8 cellular contexts compared by ENCODE assay signal in the genomic region with DNA sequence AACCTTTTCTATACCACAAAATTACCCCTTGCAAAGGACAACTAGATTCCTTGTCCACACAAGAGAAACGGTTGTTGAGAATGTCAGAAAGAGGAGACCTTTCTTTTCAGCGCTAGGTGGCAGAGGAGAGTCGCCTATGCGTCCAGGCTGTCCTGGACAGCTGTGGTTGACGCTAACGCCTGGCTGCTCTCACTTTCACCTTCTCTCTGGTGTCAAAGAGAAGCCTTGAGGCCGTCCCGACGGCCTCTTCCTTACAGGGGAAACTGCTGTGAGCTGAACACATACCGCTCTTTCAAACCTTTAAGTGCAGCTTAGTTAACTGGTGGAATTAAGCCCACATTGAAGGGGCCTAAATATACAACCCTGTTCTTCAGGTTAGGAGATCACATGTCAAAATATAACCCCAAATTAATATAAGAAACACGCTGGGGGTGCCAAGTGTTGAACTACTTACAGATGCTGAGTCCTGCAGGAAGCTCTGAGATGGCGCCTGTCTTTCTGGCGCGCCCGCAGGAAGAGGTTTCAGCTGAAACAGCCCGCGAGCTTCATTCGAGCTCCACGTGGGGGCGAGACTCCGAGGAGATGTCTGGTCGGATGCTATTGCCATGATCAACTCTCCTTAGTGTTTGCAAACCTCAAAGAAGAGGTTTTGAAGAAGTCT. TPM values are rescaled to one million over a fixed set of nuclear protein-coding genes. Genes with fewer than 3 reads are reported as not detected.
DNase-seq lines count a peak whose midpoint lies in the region; ATAC-seq and TF ChIP-seq lines count a peak whose summit lies in the region.

No MANE protein-coding gene starts in this region.

- peak overlapping the region; percentile 77 for H3K27ac Mint-ChIP-seq in activated CD4-positive, alpha-beta T cell treated with anti-CD3 and anti-CD28 coated beads, Interleukin-2, amount 10 ng/mL, durations not matched to agents 7 days and 5 days

- CTCF ChIA-PET in activated CD4-positive, alpha-beta T cell treated with anti-CD3 and anti-CD28 coated beads, Interleukin-2, amount 10 ng/mL, durations not matched to agents 7 days and 5 days (lab: Charles Lee), result interaction anchor here (0.6 to 1.8 kb wide), 13 partner anchors 9 to 1922 kb away, joined by 3 to 14 read pairs (median 4); partner anchors contain the start of gene KBTBD8

- POLR2A ChIA-PET in activated CD4-positive, alpha-beta T cell treated with anti-CD3 and anti-CD28 coated beads, Interleukin-2, amount 10 ng/mL, durations not matched to agents 7 days and 5 days (lab: Charles Lee), result interaction anchor here (0.6 kb wide), 1 partner anchor 292 kb away, joined by 3 read pairs; no protein-coding TSS in a partner anchor

- no peaks in the 10 kb centered on the region for H3K9me3 ChIP-seq in BE2C

- H3K36me3 Mint-ChIP-seq in activated CD4-positive, alpha-beta T cell treated with anti-CD3 and anti-CD28 coated beads, Interleukin-2, amount 10 ng/mL, durations not matched to agents 7 days and 5 days (ENCODE audit: low read depth), result no peaks in the 10 kb centered on the region

- DNase-seq in BE2C (peak; percentile 75), NCI-H524 (lab: John Stamatoyannopoulos, UW) (peak; percentile 77 to 85), dermis blood vessel endothelial cell (peak; percentile 81), lower leg skin (ENCODE audit: low spot score in 2 of 2) (peak; percentile 22 to 88)
- DNase-seq in activated CD4-positive, alpha-beta T cell treated with anti-CD3 and anti-CD28 coated beads, Interleukin-2, amount 10 ng/mL, durations not matched to agents 7 days and 5 days, result peak; percentile 67
- peak; percentile 31 to 49 (median 40) for DNase-seq in stimulated activated CD4-positive, alpha-beta T cell treated with anti-CD3 and anti-CD28 coated beads, TNF-alpha, amount 100 ng/mL, for 24 hours (ENCODE audit: low read depth in 3 of 3)

- TF ChIP-seq CTCF in BE2C (IDR thresholded peaks at IDR 0.05; ENCODE audit: low read depth, low read length), result peak; percentile 91
- no peak for TF ChIP-seq CTCF in lower leg skin (IDR thresholded peaks at IDR 0.05)

- WGBS in lower leg skin, 2 donors, result 11 to 20% methylated on average over 22 of the region's 22 CpGs

- peaks cover 34% of the 10 kb centered on the region for H3K27me3 ChIP-seq in BE2C

- intact Hi-C loops in lower leg skin (cut with DNase I; ENCODE audit: low total_unique reads), result no loop called here

- peak overlapping the region; percentile 70 for H3K4me3 Mint-ChIP-seq in activated CD4-positive, alpha-beta T cell treated with anti-CD3 and anti-CD28 coated beads, Interleukin-2, amount 10 ng/mL, durations not matched to agents 7 days and 5 days

- H3K4me3 ChIP-seq in BE2C (ENCODE audit: low read depth, low read length) (peak overlapping the region; percentile 52), lower leg skin (ENCODE audit: low read depth, poor library complexity, severe bottlenecking) (no peak overlapping the region)

- no peaks in the 10 kb centered on the region for H3K4me1 ChIP-seq in BE2C

- no peaks in the 10 kb centered on the region for H3K36me3 ChIP-seq in BE2C

- H3K27me3 Mint-ChIP-seq in activated CD4-positive, alpha-beta T cell treated with anti-CD3 and anti-CD28 coated beads, Interleukin-2, amount 10 ng/mL, durations not matched to agents 7 days and 5 days, result peaks cover 4% of the 10 kb centered on the region

- H3K9me3 Mint-ChIP-seq in activated CD4-positive, alpha-beta T cell treated with anti-CD3 and anti-CD28 coated beads, Interleukin-2, amount 10 ng/mL, durations not matched to agents 7 days and 5 days, result no peaks in the 10 kb centered on the region

- peaks cover 16% of the 10 kb centered on the region for H3K4me1 Mint-ChIP-seq in activated CD4-positive, alpha-beta T cell treated with anti-CD3 and anti-CD28 coated beads, Interleukin-2, amount 10 ng/mL, durations not matched to agents 7 days and 5 days

- ATAC-seq in GM19023 (IDR thresholded peaks at IDR 0.05; ENCODE audit: unreplicated experiment) (peak; percentile 100), HG03196 (IDR thresholded peaks at IDR 0.05; ENCODE audit: unreplicated experiment) (peak; percentile 100)

- TF ChIP-seq POLR2A in lower leg skin (IDR thresholded peaks at IDR 0.05), result no peak

RNA-seq across cellular contexts. Expression of gene KBTBD8, which starts 26.1 kb away (rescaled TPM):
- 2.2 TPM for polyA plus RNA-seq in BE2C (2012; ENCODE audit: insufficient read depth, insufficient read length, low read depth)
- total RNA-seq in activated CD4-positive, alpha-beta T cell treated with anti-CD3 and anti-CD28 coated beads, Interleukin-2, amount 10 ng/mL, durations not matched to agents 7 days and 5 days, result 1 to 10 TPM; 8.3 TPM
- total RNA-seq in dermis blood vessel endothelial cell (1.7 and 2.6 TPM in 2 replicates), lower leg skin (1 to 10 TPM in 1 of 4 donors, under 1 TPM in 3; 0.13 to 3.0 (median 0.65) TPM)
